In genomic region chr14:79992799-79993198, GRCh38 we compare ENCODE assay signal across 24 cellular contexts.
A peak's percentile ranks its signal among the peaks of the same experiment; 100 is the strongest.
DNase-seq lines count a peak whose midpoint lies in the region; TF ChIP-seq lines count a peak whose summit lies in the region.
"Had no signal": no experiment of that assay in that cellular context is flagged by ENCODE, and none has a peak within 500 bp of the region (broad histone marks: within the 10 kb centered on the region; RNA-seq: fewer than 3 reads in every experiment).

No MANE protein-coding gene starts in this region.

- no peak overlapping the region for H3K14ac ChIP-seq in mesenchymal stem cell (ENCODE audit: low read length in 2 of 2)

- H3F3A ChIP-seq in smooth muscle cell (ENCODE audit: low read depth) = no peaks in the 10 kb centered on the region

- no peaks in the 10 kb centered on the region for H3K9me3 ChIP-seq in Karpas-422 (ENCODE audit: low read length)
- H3K9me3 ChIP-seq in ectodermal cell (ENCODE audit: control insufficient read depth, low read length) = no peaks in the 10 kb centered on the region
- no peaks in the 10 kb centered on the region for H3K9me3 ChIP-seq in mesenchymal stem cell (ENCODE audit: control insufficient read depth, low read length)
- no peaks in the 10 kb centered on the region for H3K9me3 ChIP-seq in smooth muscle cell (replicated peaks; ENCODE audit: low read depth)
- H3K9me3 ChIP-seq: body of pancreas, left ventricle myocardium inferior, SJSA1, tibial nerve had no signal

- H3K27me3 ChIP-seq in Karpas-422 (ENCODE audit: low read length) (no peaks in the 10 kb centered on the region), ectodermal cell (ENCODE audit: control insufficient read depth, insufficient read depth, low read length, poor library complexity, severe bottlenecking) (peaks cover 67% of the 10 kb centered on the region), mesenchymal stem cell (ENCODE audit: control insufficient read depth in 1 of 2, insufficient read depth in 1 of 2, low read length in 2 of 2) (no peaks in the 10 kb centered on the region), smooth muscle cell (ENCODE audit: low read depth) (peaks cover 4% of the 10 kb centered on the region)
- H3K27me3 ChIP-seq: body of pancreas, SJSA1, tibial nerve had no signal

- no peak overlapping the region for H2BK12ac ChIP-seq in mesenchymal stem cell (ENCODE audit: low read length in 2 of 2)

- H3K79me2 ChIP-seq in Karpas-422 (ENCODE audit: low read length) (no peaks in the 10 kb centered on the region), smooth muscle cell (ENCODE audit: low read depth) (no peaks in the 10 kb centered on the region)

- H3K4me1 ChIP-seq in Karpas-422 (ENCODE audit: low read length) (peaks cover 7% of the 10 kb centered on the region), ectodermal cell (ENCODE audit: control insufficient read depth, insufficient read depth, low read length) (peaks cover 21% of the 10 kb centered on the region), mesenchymal stem cell (ENCODE audit: control insufficient read depth, insufficient read depth, low read depth, low read length) (no peaks in the 10 kb centered on the region), smooth muscle cell (ENCODE audit: low read depth) (peaks cover 21% of the 10 kb centered on the region)
- H3K4me1 ChIP-seq: body of pancreas, left ventricle myocardium inferior, SJSA1 had no signal

- H4K91ac ChIP-seq in mesenchymal stem cell (ENCODE audit: low read length) = no peak overlapping the region

- H3K79me1 ChIP-seq in mesenchymal stem cell (replicated peaks; ENCODE audit: low read length, poor library complexity, severe bottlenecking) = no peaks in the 10 kb centered on the region

- H3K9ac ChIP-seq in Karpas-422 (ENCODE audit: low read length) (no peak overlapping the region), mesenchymal stem cell (ENCODE audit: low read length) (no peak overlapping the region), smooth muscle cell (ENCODE audit: low read depth) (no peak overlapping the region)

- WGBS in ectodermal cell, 2 experiments = 0% methylated on average over 2 of the region's 2 CpGs
- 17% methylated on average over 1 of the region's 2 CpGs for WGBS in mesenchymal stem cell
- WGBS in smooth muscle cell (ENCODE audit: low lambda C conversion rate) = 27% methylated on average over 2 of the region's 2 CpGs

- H3K4me2 ChIP-seq in Karpas-422 (ENCODE audit: low read depth, low read length, poor library complexity, severe bottlenecking) (peak overlapping the region; percentile 4), mesenchymal stem cell (ENCODE audit: low read length, poor library complexity, severe bottlenecking) (no peak overlapping the region), smooth muscle cell (no peak overlapping the region)

- H2BK120ac ChIP-seq in mesenchymal stem cell (ENCODE audit: low read depth, low read length) = no peak overlapping the region

- H3K18ac ChIP-seq in mesenchymal stem cell (ENCODE audit: low read depth in 1 of 2, low read length in 2 of 2) = no peak overlapping the region

- peak; percentile 51 for DNase-seq in Karpas-422
- DNase-seq in mesenchymal stem cell = peak; percentile 13
- no peak for DNase-seq in smooth muscle cell (lab: John Stamatoyannopoulos, UW; ENCODE audit: unreplicated experiment)
- DNase-seq in NCI-H1105 treated with DMSO at 0.1 percent for 48 hours (lab: John Stamatoyannopoulos, UW) = no peak
- DNase-seq in A172 (ENCODE audit: low spot score) = no peak
- no peak for DNase-seq in caudate nucleus (lab: John Stamatoyannopoulos, UW)
- DNase-seq: activated CD4-positive, alpha-beta T cell treated with anti-CD3 and anti-CD28 coated beads, Interleukin-2, amount 10 ng/mL, durations not matched to agents 24 days and 14 days; activated CD8-positive, alpha-beta memory T cell treated with anti-CD3 and anti-CD28 coated beads for 24 hours; activated naive CD4-positive, alpha-beta T cell treated with anti-CD3 and anti-CD28 coated beads, Interleukin-2, amount 50 U/mL, for 16 hours; activated T-cell treated with anti-CD3 and anti-CD28 coated beads for 4 hours; body of pancreas; GDM1; HFFc6; left ventricle myocardium inferior; midbrain; naive B cell; NCI-H1417; NCI-H2029 treated with DMSO at 0.1 percent for 48 hours; NCI-H446; NCI-H774; T-cell had no signal

- no peak for TF ChIP-seq CTCF in smooth muscle cell (IDR thresholded peaks at IDR 0.05; ENCODE audit: borderline replicate concordance, insufficient read depth, poor library complexity, severe bottlenecking)

- H2AK5ac ChIP-seq in mesenchymal stem cell (ENCODE audit: low read length, severe bottlenecking) = no peak overlapping the region

- H3K4me3 ChIP-seq in Karpas-422 (ENCODE audit: low read length) = no peak overlapping the region
- H3K4me3 ChIP-seq in ectodermal cell (ENCODE audit: insufficient read depth, low read depth, low read length) = no peak overlapping the region
- H3K4me3 ChIP-seq in mesenchymal stem cell (ENCODE audit: insufficient read depth in 1 of 2, low read depth in 1 of 2, low read length in 2 of 2) = no peak overlapping the region
- H3K4me3 ChIP-seq in smooth muscle cell = no peak overlapping the region
- H3K4me3 ChIP-seq: body of pancreas, left ventricle myocardium inferior, SJSA1, tibial nerve had no signal

- no peak overlapping the region for H2BK5ac ChIP-seq in mesenchymal stem cell (ENCODE audit: low read depth, low read length, poor library complexity, severe bottlenecking)

- H3K36me3 ChIP-seq in Karpas-422 (ENCODE audit: insufficient read depth, low read length) = no peaks in the 10 kb centered on the region
- H3K36me3 ChIP-seq in ectodermal cell (ENCODE audit: control insufficient read depth, insufficient read depth, low read length) = no peaks in the 10 kb centered on the region
- no peaks in the 10 kb centered on the region for H3K36me3 ChIP-seq in mesenchymal stem cell (ENCODE audit: control insufficient read depth in 1 of 2, insufficient read depth in 2 of 2, low read depth in 1 of 2, low read length in 2 of 2)
- no peaks in the 10 kb centered on the region for H3K36me3 ChIP-seq in smooth muscle cell (ENCODE audit: low read depth)
- H3K36me3 ChIP-seq: left ventricle myocardium inferior, SJSA1, tibial nerve had no signal

- H3K23ac ChIP-seq in mesenchymal stem cell (ENCODE audit: low read length in 2 of 2) = no peak overlapping the region

- H3K27ac ChIP-seq in Karpas-422 (ENCODE audit: low read length) = no peak overlapping the region
- H3K27ac ChIP-seq in ectodermal cell (ENCODE audit: insufficient read depth, low read depth, low read length, poor library complexity, severe bottlenecking) = peak overlapping the region; percentile 61
- no peak overlapping the region for H3K27ac ChIP-seq in mesenchymal stem cell (ENCODE audit: low read length, poor library complexity, severe bottlenecking)
- H3K27ac ChIP-seq in smooth muscle cell (ENCODE audit: low read depth) = no peak overlapping the region
- no peak overlapping the region for H3K27ac ChIP-seq in caudate nucleus (ENCODE audit: low read depth, low read length)
- H3K27ac ChIP-seq: body of pancreas, left ventricle myocardium inferior, SJSA1, tibial nerve had no signal

- H4K20me1 ChIP-seq in Karpas-422 (ENCODE audit: insufficient read depth, low read depth, low read length) (no peaks in the 10 kb centered on the region), smooth muscle cell (ENCODE audit: low read depth) (no peaks in the 10 kb centered on the region)

- no peak overlapping the region for H2BK15ac ChIP-seq in mesenchymal stem cell (ENCODE audit: low read depth, poor library complexity, severe bottlenecking)

- no peaks in the 10 kb centered on the region for H3K9me2 ChIP-seq in Karpas-422 (replicated peaks; ENCODE audit: insufficient read depth, low read length)

- H2AFZ ChIP-seq in Karpas-422 (ENCODE audit: low read length) (no peak overlapping the region), mesenchymal stem cell (ENCODE audit: low read depth, low read length) (no peak overlapping the region), smooth muscle cell (ENCODE audit: low read depth) (peak overlapping the region; percentile 1)

- no peak overlapping the region for H4K8ac ChIP-seq in mesenchymal stem cell (ENCODE audit: low read length)

- no peak overlapping the region for H3K4ac ChIP-seq in mesenchymal stem cell (ENCODE audit: low read depth in 1 of 2, low read length in 2 of 2)

Comparison
In these comparisons a context has a peak if more than half of its experiments do, and no peak if none do; other contexts are left out.
1. DNase-seq: peak in Karpas-422 (single experiment) and mesenchymal stem cell (single experiment); none in smooth muscle cell (single experiment), NCI-H1105 treated with DMSO at 0.1 percent for 48 hours (single experiment), A172 (single experiment) and caudate nucleus (0 of 61).